ENCODE assay signal across 10 cellular contexts in genomic region chr1:220990417-220991337, GRCh38.
A peak's percentile ranks its signal among the peaks of the same experiment; 100 is the strongest.
DNase-seq lines count a peak whose midpoint lies in the region; ATAC-seq and TF ChIP-seq lines count a peak whose summit lies in the region.
"Had no signal": no experiment of that assay in that cellular context is flagged by ENCODE, and none has a peak within 500 bp of the region (broad histone marks: within the 10 kb centered on the region; RNA-seq: fewer than 3 reads in every experiment).

No MANE protein-coding gene starts in this region.

- ATAC-seq in omental fat pad (ENCODE audit: low FRiP score) (peak; percentile 69), HG03159 (IDR thresholded peaks at IDR 0.05; ENCODE audit: unreplicated experiment) (no peak)
- ATAC-seq: body of pancreas had no signal

- TF ChIP-seq CTCF in choroid plexus epithelial cell (conservative IDR thresholded peaks at IDR 0.05; ENCODE audit: low read depth, low read length) (peak; percentile 35), omental fat pad (IDR thresholded peaks at IDR 0.05) (no peak)

- H3K4me3 ChIP-seq in choroid plexus epithelial cell (ENCODE audit: low read depth, low read length), result no peak overlapping the region
- H3K4me3 ChIP-seq: body of pancreas had no signal

- DNase-seq in Daoy (ENCODE audit: low read depth) (peak; percentile 23), NCI-H82 treated with DMSO at 0.1 percent for 48 hours (lab: John Stamatoyannopoulos, UW; ENCODE audit: unreplicated experiment) (peak; percentile 84), choroid plexus epithelial cell (ENCODE audit: low read depth) (peak; percentile 68), omental fat pad (ENCODE audit: low spot score) (no peak), cerebellar nuclear complex (lab: John Stamatoyannopoulos, UW) (no peak)
- no peak for DNase-seq in activated effector memory CD4-positive, alpha-beta T cell treated with anti-CD3 and anti-CD28 coated beads, Interleukin-2, amount 50 U/mL, for 16 hours
- no peak for DNase-seq in activated CD4-positive, alpha-beta T cell treated with anti-CD3 and anti-CD28 coated beads for 4 hours
- DNase-seq: body of pancreas, NCI-H1436 had no signal

Comparison
In these comparisons a context has a peak if more than half of its experiments do, and no peak if none do; other contexts are left out.
1. DNase-seq: peak in Daoy (single experiment), NCI-H82 treated with DMSO at 0.1 percent for 48 hours (single experiment) and choroid plexus epithelial cell (single experiment); none in omental fat pad (single experiment), cerebellar nuclear complex (0 of 2), activated effector memory CD4-positive, alpha-beta T cell treated with anti-CD3 and anti-CD28 coated beads, Interleukin-2, amount 50 U/mL, for 16 hours (single experiment) and activated CD4-positive, alpha-beta T cell treated with anti-CD3 and anti-CD28 coated beads for 4 hours (0 of 2).